In the genomic region with DNA sequence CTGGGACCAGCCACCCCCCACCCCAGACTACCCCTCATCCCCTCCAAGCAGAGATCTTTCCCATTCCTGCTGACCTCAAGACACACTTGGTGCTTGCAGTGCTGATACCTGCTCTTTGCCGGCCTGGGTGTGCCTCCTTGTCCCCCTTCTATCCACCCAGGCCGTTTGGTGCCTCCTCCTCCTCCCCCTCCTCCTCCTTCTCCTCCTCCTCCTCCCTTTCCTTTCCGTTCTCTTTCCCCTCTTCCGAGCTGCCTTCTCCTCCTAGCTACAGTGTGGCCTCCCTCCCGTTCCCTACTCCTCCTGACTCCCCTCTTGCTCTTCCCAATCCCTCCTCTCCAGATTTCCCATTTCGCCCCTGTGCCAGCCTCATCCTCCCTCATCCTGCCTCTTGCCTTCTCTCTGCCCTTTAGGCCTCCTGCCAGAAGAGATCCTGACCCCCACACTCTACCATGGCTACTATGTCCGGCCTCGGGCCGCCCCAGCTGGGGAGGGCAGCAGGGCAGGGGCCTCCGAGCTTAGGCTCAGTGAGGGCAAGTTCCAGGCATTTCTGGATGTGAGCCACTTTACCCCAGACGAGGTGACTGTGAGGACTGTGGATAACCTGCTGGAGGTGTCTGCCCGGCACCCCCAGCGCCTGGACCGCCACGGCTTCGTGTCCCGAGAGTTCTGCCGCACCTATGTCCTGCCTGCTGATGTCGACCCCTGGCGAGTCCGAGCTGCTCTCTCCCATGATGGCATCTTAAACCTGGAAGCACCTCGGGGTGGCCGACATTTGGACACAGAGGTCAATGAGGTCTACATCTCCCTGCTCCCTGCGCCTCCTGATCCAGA, we compare ENCODE assay signal across 1 cellular context.
TF ChIP-seq lines count a peak whose summit lies in the region.

No MANE protein-coding gene starts in this region.

TF ChIP-seq in GM23338, 12 proteins besides CTCF, POLR2A, EP300 and RAD21:
- TF ChIP-seq POLR2AphosphoS5 (IDR thresholded peaks at IDR 0.05; ENCODE audit: low read depth), result no peak
- TF ChIP-seq, protein P1, sequence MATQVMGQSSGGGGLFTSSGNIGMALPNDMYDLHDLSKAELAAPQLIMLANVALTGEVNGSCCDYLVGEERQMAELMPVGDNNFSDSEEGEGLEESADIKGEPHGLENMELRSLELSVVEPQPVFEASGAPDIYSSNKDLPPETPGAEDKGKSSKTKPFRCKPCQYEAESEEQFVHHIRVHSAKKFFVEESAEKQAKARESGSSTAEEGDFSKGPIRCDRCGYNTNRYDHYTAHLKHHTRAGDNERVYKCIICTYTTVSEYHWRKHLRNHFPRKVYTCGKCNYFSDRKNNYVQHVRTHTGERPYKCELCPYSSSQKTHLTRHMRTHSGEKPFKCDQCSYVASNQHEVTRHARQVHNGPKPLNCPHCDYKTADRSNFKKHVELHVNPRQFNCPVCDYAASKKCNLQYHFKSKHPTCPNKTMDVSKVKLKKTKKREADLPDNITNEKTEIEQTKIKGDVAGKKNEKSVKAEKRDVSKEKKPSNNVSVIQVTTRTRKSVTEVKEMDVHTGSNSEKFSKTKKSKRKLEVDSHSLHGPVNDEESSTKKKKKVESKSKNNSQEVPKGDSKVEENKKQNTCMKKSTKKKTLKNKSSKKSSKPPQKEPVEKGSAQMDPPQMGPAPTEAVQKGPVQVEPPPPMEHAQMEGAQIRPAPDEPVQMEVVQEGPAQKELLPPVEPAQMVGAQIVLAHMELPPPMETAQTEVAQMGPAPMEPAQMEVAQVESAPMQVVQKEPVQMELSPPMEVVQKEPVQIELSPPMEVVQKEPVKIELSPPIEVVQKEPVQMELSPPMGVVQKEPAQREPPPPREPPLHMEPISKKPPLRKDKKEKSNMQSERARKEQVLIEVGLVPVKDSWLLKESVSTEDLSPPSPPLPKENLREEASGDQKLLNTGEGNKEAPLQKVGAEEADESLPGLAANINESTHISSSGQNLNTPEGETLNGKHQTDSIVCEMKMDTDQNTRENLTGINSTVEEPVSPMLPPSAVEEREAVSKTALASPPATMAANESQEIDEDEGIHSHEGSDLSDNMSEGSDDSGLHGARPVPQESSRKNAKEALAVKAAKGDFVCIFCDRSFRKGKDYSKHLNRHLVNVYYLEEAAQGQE (IDR thresholded peaks at IDR 0.05; ENCODE audit: unreplicated experiment), result no peak
- no peak for TF ChIP-seq ZNF462 (CRISPR knock-in tag; IDR thresholded peaks at IDR 0.05)
- no peak for TF ChIP-seq ZNF331 (CRISPR knock-in tag; IDR thresholded peaks at IDR 0.05; ENCODE audit: low read depth)
- TF ChIP-seq EZH2 (IDR thresholded peaks at IDR 0.05; ENCODE audit: low read depth, unreplicated experiment), result no peak
- no peak for TF ChIP-seq STAT1 (IDR thresholded peaks at IDR 0.05; ENCODE audit: unreplicated experiment)
- TF ChIP-seq NANOG (IDR thresholded peaks at IDR 0.05; ENCODE audit: borderline replicate concordance), result no peak
- TF ChIP-seq EZH2phosphoT487 (IDR thresholded peaks at IDR 0.05; ENCODE audit: unreplicated experiment), result no peak
- TF ChIP-seq JUNB (IDR thresholded peaks at IDR 0.05; ENCODE audit: unreplicated experiment), result no peak
